In genomic region chr11:71622561-71622960, GRCh38 we compare ENCODE assay signal across 18 cellular contexts. TPM values are rescaled to one million over a fixed set of nuclear protein-coding genes. Genes with fewer than 3 reads are reported as not detected.
"Had no signal": no experiment of that assay in that cellular context is flagged by ENCODE, and none has a peak within 500 bp of the region (broad histone marks: within the 10 kb centered on the region; RNA-seq: fewer than 3 reads in every experiment).

No MANE protein-coding gene starts in this region.

RNA-seq across cellular contexts. Expression of gene KRTAP5-11, which starts 39.9 kb away (rescaled TPM):
- total RNA-seq: naive thymus-derived CD4-positive, alpha-beta T cell; natural killer cell; omental fat pad; osteocyte; pancreas; posterior vena cava; prostate gland; pulmonary artery endothelial cell; right atrium auricular region; sciatic nerve; smooth muscle cell; spleen; testis; tibial nerve; ureter; vagina had no signal
- polyA plus RNA-seq: naive thymus-derived CD4-positive, alpha-beta T cell; neural cell; smooth muscle cell; spleen; thymus had no signal

RNA-seq across cellular contexts. Expression of gene KRTAP5-10, which starts 57.2 kb away (rescaled TPM):
- total RNA-seq: naive thymus-derived CD4-positive, alpha-beta T cell; natural killer cell; omental fat pad; posterior vena cava; prostate gland; pulmonary artery endothelial cell; right atrium auricular region; sciatic nerve; smooth muscle cell; testis; tibial nerve; vagina had no signal
- polyA plus RNA-seq: naive thymus-derived CD4-positive, alpha-beta T cell; neural cell; smooth muscle cell had no signal
